Comparison of ENCODE assay signal across 16 cellular contexts in the genomic region with DNA sequence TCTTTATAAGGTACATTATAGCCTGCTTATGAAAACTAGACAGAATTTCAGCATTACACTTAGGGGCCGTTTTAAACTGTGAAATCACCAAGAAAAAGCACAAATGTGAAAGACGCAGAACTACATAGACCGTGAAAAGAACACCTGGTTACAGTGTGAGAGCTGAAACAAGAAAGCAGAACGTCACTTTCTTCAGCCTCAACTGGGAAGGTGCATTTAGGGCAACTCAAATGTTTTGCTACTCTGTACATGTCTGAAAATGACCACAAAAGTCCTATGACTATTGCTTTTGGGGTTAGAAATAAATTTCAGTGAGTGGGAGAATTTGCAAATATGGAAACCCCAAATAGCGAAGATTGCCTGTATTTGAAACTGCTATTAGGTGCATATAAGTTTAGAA.
A peak's percentile ranks its signal among the peaks of the same experiment; 100 is the strongest.
DNase-seq lines count a peak whose midpoint lies in the region; ATAC-seq and TF ChIP-seq lines count a peak whose summit lies in the region.
"Had no signal": no experiment of that assay in that cellular context is flagged by ENCODE, and none has a peak within 500 bp of the region (broad histone marks: within the 10 kb centered on the region; RNA-seq: fewer than 3 reads in every experiment).

No MANE protein-coding gene starts in this region.

- peak overlapping the region; percentile 10 for H3K4me2 ChIP-seq in OCI-LY3 (ENCODE audit: low read length)
- H3K4me2 ChIP-seq: neural progenitor cell had no signal

- no peaks in the 10 kb centered on the region for H3K36me3 ChIP-seq in OCI-LY3 (replicated peaks; ENCODE audit: low read depth, low read length)
- H3K36me3 ChIP-seq: left ventricle myocardium inferior, neural progenitor cell, thyroid gland, WERI-Rb-1 had no signal

- ATAC-seq in GM19035 (IDR thresholded peaks at IDR 0.05; ENCODE audit: unreplicated experiment): peak; percentile 83
- peak; percentile 96 for ATAC-seq in GM21526 (IDR thresholded peaks at IDR 0.05; ENCODE audit: low FRiP score, unreplicated experiment)
- ATAC-seq in HG03025 (IDR thresholded peaks at IDR 0.05; ENCODE audit: low FRiP score, unreplicated experiment): peak; percentile 77
- ATAC-seq: activated T-helper 17 cell treated with anti-CD3 and anti-CD28 coated beads, Interleukin-2, amount 50 U/mL, for 72 hours; HCT116; stimulated activated memory B cell treated with anti-CD40 and anti-IgM and Interleukin-4, amounts not matched to agents 10 μg/mL and 1 μg/mL and 100 μg/mL, for 72 hours had no signal

- H3K9me3 ChIP-seq in OCI-LY3 (ENCODE audit: insufficient read depth, low read length): no peaks in the 10 kb centered on the region
- H3K9me3 ChIP-seq: left ventricle myocardium inferior, thyroid gland had no signal

- H4K20me1 ChIP-seq in OCI-LY3 (ENCODE audit: insufficient read depth, low read length): no peaks in the 10 kb centered on the region

- H3K4me1 ChIP-seq in OCI-LY3 (ENCODE audit: low read length): peaks cover 27% of the 10 kb centered on the region
- H3K4me1 ChIP-seq: left ventricle myocardium inferior, neural progenitor cell, thyroid gland had no signal

- no peak for TF ChIP-seq CTCF in OCI-LY3 (IDR thresholded peaks at IDR 0.05; ENCODE audit: low read depth, low read length)

- H2AFZ ChIP-seq in OCI-LY3 (ENCODE audit: low read depth, low read length): no peak overlapping the region; the same call in 1 of the 2 replicates
- H2AFZ ChIP-seq: neural progenitor cell had no signal

- H3K27me3 ChIP-seq in OCI-LY3 (ENCODE audit: low read depth, low read length): no peaks in the 10 kb centered on the region
- H3K27me3 ChIP-seq: neural progenitor cell, thyroid gland had no signal

- H3K79me2 ChIP-seq in OCI-LY3 (ENCODE audit: low read length): no peaks in the 10 kb centered on the region

- no peak overlapping the region for H3K4me3 ChIP-seq in OCI-LY3 (ENCODE audit: low read length)
- H3K4me3 ChIP-seq: left ventricle myocardium inferior, neural progenitor cell, thyroid gland had no signal

- H3K9ac ChIP-seq in OCI-LY3 (ENCODE audit: low read length): no peak overlapping the region
- H3K9ac ChIP-seq: neural progenitor cell had no signal

- no peak overlapping the region for H3K27ac ChIP-seq in OCI-LY3 (ENCODE audit: low read length)
- H3K27ac ChIP-seq: left ventricle myocardium inferior, neural progenitor cell, thyroid gland, WERI-Rb-1 had no signal

- DNase-seq in NCI-H2107 treated with DMSO at 0.1 percent for 48 hours (lab: John Stamatoyannopoulos, UW; ENCODE audit: unreplicated experiment) (no peak), NCI-H1092 treated with DMSO at 0.1 percent for 48 hours (lab: John Stamatoyannopoulos, UW) (no peak), DMS79 (lab: John Stamatoyannopoulos, UW) (no peak)
- DNase-seq: left ventricle myocardium inferior, NCI-H1436 treated with DMSO at 0.1 percent for 48 hours, NCI-H226, thyroid gland, WERI-Rb-1 had no signal
